ENCODE assay signal across 1 cellular context in genomic region chr16:15649727-15650018, GRCh38.
TF ChIP-seq lines count a peak whose summit lies in the region.

No MANE protein-coding gene starts in this region.

TF ChIP-seq in K562, 482 proteins besides CTCF, POLR2A, EP300 and RAD21 (continues in another document):
- no peak for TF ChIP-seq ELF2 (CRISPR knock-in tag; IDR thresholded peaks at IDR 0.05)
- peak; percentile 31; the same call in 1 of the 2 replicates for TF ChIP-seq GATAD2A (IDR thresholded peaks at IDR 0.05)
- TF ChIP-seq BRF1 (IDR thresholded peaks at IDR 0.05; ENCODE audit: borderline replicate concordance, extremely low read depth, insufficient read length), result no peak
- no peak for TF ChIP-seq CHAMP1 (IDR thresholded peaks at IDR 0.05)
- TF ChIP-seq PHF8 (IDR thresholded peaks at IDR 0.05; ENCODE audit: borderline replicate concordance, low read length), result peak; percentile 62; the same call in 1 of the 2 replicates
- TF ChIP-seq NONO (IDR thresholded peaks at IDR 0.05; ENCODE audit: low read depth in 2 of 2, low read length in 1 of 2), result no peak
- no peak for TF ChIP-seq SMC3 (conservative IDR thresholded peaks at IDR 0.05; ENCODE audit: insufficient read depth, low read depth, low read length)
- TF ChIP-seq MED1 (CRISPR knock-in tag; IDR thresholded peaks at IDR 0.05; ENCODE audit: borderline replicate concordance), result no peak
- no peak for TF ChIP-seq ZNF316 (IDR thresholded peaks at IDR 0.05)
- TF ChIP-seq ZNF121 (CRISPR knock-in tag; conservative IDR thresholded peaks at IDR 0.05), result no peak
- TF ChIP-seq VEZF1 (CRISPR knock-in tag; IDR thresholded peaks at IDR 0.05), result no peak
- TF ChIP-seq ZNF445 (CRISPR knock-in tag; IDR thresholded peaks at IDR 0.05; ENCODE audit: low read depth), result no peak
- TF ChIP-seq MEF2A (IDR thresholded peaks at IDR 0.05; ENCODE audit: control insufficient read depth, low read depth, low read length), result no peak
- TF ChIP-seq SIN3B (IDR thresholded peaks at IDR 0.05; ENCODE audit: low read depth), result no peak
- TF ChIP-seq NFXL1 (CRISPR knock-in tag; IDR thresholded peaks at IDR 0.05), result no peak
- TF ChIP-seq HDAC1 (IDR thresholded peaks at IDR 0.05), result no peak
- peak; percentile 45; the same call in 1 of the 2 replicates for TF ChIP-seq PREB (CRISPR knock-in tag; IDR thresholded peaks at IDR 0.05)
- 0 out of 4 replicates have a peak, but pooled peaks of 1 of the 2 experiments have one; percentile 26 for TF ChIP-seq UBTF (IDR thresholded peaks at IDR 0.05; ENCODE audit: borderline replicate concordance in 1 of 2, low read depth in 2 of 2, low read length in 2 of 2)
- TF ChIP-seq TAF7 (tag; IDR thresholded peaks at IDR 0.05), result no peak
- no peak for TF ChIP-seq NFE2 (IDR thresholded peaks at IDR 0.05; ENCODE audit: low read depth)
- 0 out of 2 replicates have a peak, but pooled peaks have one; percentile 45 for TF ChIP-seq MAX (CRISPR knock-in tag; IDR thresholded peaks at IDR 0.05)
- no peak for TF ChIP-seq HEY1 (CRISPR knock-in tag; IDR thresholded peaks at IDR 0.05; ENCODE audit: borderline replicate concordance)
- no peak for TF ChIP-seq TBP (optimal IDR thresholded peaks at IDR 0.05; ENCODE audit: low read depth, low read length)
- no peak for TF ChIP-seq ZBTB2 (IDR thresholded peaks at IDR 0.05)
- no peak for TF ChIP-seq GTF3C2 (IDR thresholded peaks at IDR 0.05; ENCODE audit: borderline replicate concordance, extremely low read depth, insufficient read length)
- no peak for TF ChIP-seq KLF16 (IDR thresholded peaks at IDR 0.05)
- TF ChIP-seq DMBX1 (CRISPR knock-in tag; IDR thresholded peaks at IDR 0.05; ENCODE audit: borderline replicate concordance), result 0 out of 2 replicates have a peak, but pooled peaks have one; percentile 26
- no peak for TF ChIP-seq ZNF212 (CRISPR knock-in tag; IDR thresholded peaks at IDR 0.05)
- TF ChIP-seq RBFOX2 (IDR thresholded peaks at IDR 0.05; ENCODE audit: low read depth, low read length), result no peak
- no peak for TF ChIP-seq SAFB (IDR thresholded peaks at IDR 0.05; ENCODE audit: borderline replicate concordance, low read depth, low read length)
- TF ChIP-seq PRPF4 (IDR thresholded peaks at IDR 0.05; ENCODE audit: insufficient read depth, low read depth, low read length, poor library complexity, severe bottlenecking), result no peak
- TF ChIP-seq JUN (IDR thresholded peaks at IDR 0.05; ENCODE audit: borderline replicate concordance, low read depth, low read length), result no peak
- no peak for TF ChIP-seq JUN (CRISPR knock-in tag; IDR thresholded peaks at IDR 0.05; ENCODE audit: borderline replicate concordance)
- TF ChIP-seq BCLAF1 (IDR thresholded peaks at IDR 0.05; ENCODE audit: borderline replicate concordance in 1 of 2, control insufficient read depth in 1 of 2, low read depth in 2 of 2, low read length in 1 of 2), result no peak
- no peak for TF ChIP-seq ELK1 (CRISPR knock-in tag; IDR thresholded peaks at IDR 0.05)
- no peak for TF ChIP-seq SETDB1 (IDR thresholded peaks at IDR 0.05; ENCODE audit: low read length)
- TF ChIP-seq TCF7 (IDR thresholded peaks at IDR 0.05; ENCODE audit: borderline replicate concordance), result no peak
- TF ChIP-seq KDM4B (IDR thresholded peaks at IDR 0.05; ENCODE audit: borderline replicate concordance in 2 of 2, low read depth in 1 of 2), result no peak
- TF ChIP-seq GTF2A2 (tag; IDR thresholded peaks at IDR 0.05), result no peak
- TF ChIP-seq ZMIZ1 (IDR thresholded peaks at IDR 0.05; ENCODE audit: low read depth in 2 of 2, low read length in 2 of 2), result 0 out of 4 replicates have a peak, but pooled peaks of 1 of the 2 experiments have one; percentile 10
- TF ChIP-seq NCOA2 (IDR thresholded peaks at IDR 0.05; ENCODE audit: partially characterized antibody in 2 of 2), result no peak
- TF ChIP-seq BRD9 (IDR thresholded peaks at IDR 0.05; ENCODE audit: low read depth, partially characterized antibody), result no peak
